13 cellular contexts compared by ENCODE assay signal in genomic region chr3:149610351-149611105, GRCh38. TPM values are rescaled to one million over a fixed set of nuclear protein-coding genes. Genes with fewer than 3 reads are reported as not detected.
DNase-seq lines count a peak whose midpoint lies in the region; ATAC-seq and TF ChIP-seq lines count a peak whose summit lies in the region.
"Had no signal": no experiment of that assay in that cellular context is flagged by ENCODE, and none has a peak within 500 bp of the region (broad histone marks: within the 10 kb centered on the region; RNA-seq: fewer than 3 reads in every experiment).

No MANE protein-coding gene starts in this region.

- H3K9me3 ChIP-seq in heart right ventricle (no peaks in the 10 kb centered on the region), osteoblast (ENCODE audit: low read depth, low read length) (no peaks in the 10 kb centered on the region)

- intact Hi-C loops in heart right ventricle (cut with DNase I) = no loop called here

- H3K4me3 ChIP-seq in heart right ventricle (no peak overlapping the region), osteoblast (ENCODE audit: insufficient read depth, low read length) (no peak overlapping the region)

- H3K36me3 ChIP-seq in heart right ventricle (no peaks in the 10 kb centered on the region), osteoblast (ENCODE audit: insufficient read depth, low read length) (peaks cover 17% of the 10 kb centered on the region)

- H3K27me3 ChIP-seq in heart right ventricle (peaks cover 0 to 56% (median 0%) of the 10 kb centered on the region in 7 donors), osteoblast (ENCODE audit: insufficient read depth, low read length) (no peaks in the 10 kb centered on the region)

- peaks cover 96% of the 10 kb centered on the region for H3K79me2 ChIP-seq in osteoblast (ENCODE audit: insufficient read depth, low read length)

- peaks cover 13% of the 10 kb centered on the region for H4K20me1 ChIP-seq in osteoblast (ENCODE audit: insufficient read depth, low read length)

- H3K4me1 ChIP-seq in heart right ventricle (peaks cover 0 to 94% (median 62%) of the 10 kb centered on the region in 9 donors), osteoblast (ENCODE audit: insufficient read depth, low read length) (peaks cover 46% of the 10 kb centered on the region)

- TF ChIP-seq CTCF in heart right ventricle (IDR thresholded peaks at IDR 0.05) (no peak), osteoblast (IDR thresholded peaks at IDR 0.05; ENCODE audit: extremely low read depth, low read depth, low read length) (no peak), GM10248 (IDR thresholded peaks at IDR 0.05; ENCODE audit: control extremely low read depth, extremely low read depth, low read depth, missing control alignments) (no peak)

- CTCF ChIA-PET in GM10248 (lab: Yijun Ruan, JAX) = interaction anchor here (1.3 to 3.7 kb wide), 5 partner anchors 9 to 42 kb away, joined by 4 to 19 read pairs (median 15); no protein-coding TSS in a partner anchor

- H3K27ac ChIP-seq in heart right ventricle (peak overlapping the region in 7 of 10 donors; percentile 18 to 57 (median 42)), osteoblast (ENCODE audit: low read depth, low read length) (peak overlapping the region; percentile 69)

- DNase-seq in AG08396 (ENCODE audit: low spot score) (peak; percentile 17), anterior cingulate cortex (lab: John Stamatoyannopoulos, UW) (peak in 42 of 58 donors; percentile 2 to 69 (median 28)), heart right ventricle (peak in 1 of 2 donors; percentile 45), osteoblast (ENCODE audit: insufficient read length, low spot score, missing footprints) (no peak), GM10248 (ENCODE audit: extremely low spot score) (no peak), RPMI8226 (no peak), AG20443 (ENCODE audit: low spot score) (no peak)
- no peak for DNase-seq in activated CD4-positive, CD25-positive, alpha-beta regulatory T cell (lab: John Stamatoyannopoulos, UW)
- DNase-seq: activated CD4-positive, alpha-beta memory T cell treated with anti-CD3 and anti-CD28 coated beads, Interleukin-2, amount 10 ng/mL, durations not matched to agents 7 days and 5 days; activated naive CD4-positive, alpha-beta T cell; DND-41; Karpas-422; NCI-H2081 had no signal

- peak overlapping the region; percentile 33 for H3K4me2 ChIP-seq in osteoblast (ENCODE audit: insufficient read depth, low read length)

- no peak overlapping the region for H2AFZ ChIP-seq in osteoblast (ENCODE audit: low read length)

- 47 to 54% methylated on average over 6 of the region's 6 CpGs for WGBS in heart right ventricle, 2 donors

- ATAC-seq in heart right ventricle = peak; percentile 24 to 85 (median 58)

- POLR2A ChIA-PET in GM10248 (lab: Yijun Ruan, JAX) = no interaction called here

RNA-seq across cellular contexts. Expression of gene WWTR1, which starts 47.3 kb away (rescaled TPM):
- total RNA-seq in heart right ventricle (10 to 100 TPM; 30.3 to 78.6 (median 43.7) TPM), osteoblast (79.3 and 84.7 TPM in 2 replicates)
- polyA plus RNA-seq in heart right ventricle = 10 to 100 TPM; 19.5 to 21.8 TPM

Comparison
In these comparisons a context has a peak if more than half of its experiments do, and no peak if none do; other contexts are left out.
1. DNase-seq: peak in AG08396 (single experiment) and anterior cingulate cortex (42 of 58); none in osteoblast (single experiment), GM10248 (single experiment), activated CD4-positive, CD25-positive, alpha-beta regulatory T cell (0 of 4), RPMI8226 (single experiment) and AG20443 (single experiment).